In genomic region chr14:50020184-50020583, GRCh38 we compare ENCODE assay signal across 30 cellular contexts.
"Had no signal": no experiment of that assay in that cellular context is flagged by ENCODE, and none has a peak within 500 bp of the region (broad histone marks: within the 10 kb centered on the region; RNA-seq: fewer than 3 reads in every experiment).

No MANE protein-coding gene starts in this region.

- H3K4me3 Mint-ChIP-seq: nephron progenitor cell; stimulated activated memory B cell treated with anti-CD40 and anti-IgM and Interleukin-4, amounts not matched to agents 10 μg/mL and 1 μg/mL and 100 μg/mL, for 72 hours; stimulated activated naive CD8-positive, alpha-beta T cell treated with anti-CD3 and anti-CD28 coated beads, Interleukin-15, amount 100 ng/mL, for 72 hours had no signal

- H3K4me1 ChIP-seq: prostate gland had no signal

- H3K27ac ChIP-seq: body of pancreas, colonic mucosa, dorsolateral prefrontal cortex, left lung, neutrophil, pancreas, prostate gland, thyroid gland, WERI-Rb-1 had no signal

- H3K27me3 Mint-ChIP-seq: stimulated activated memory B cell treated with anti-CD40 and anti-IgM and Interleukin-4, amounts not matched to agents 10 μg/mL and 1 μg/mL and 100 μg/mL, for 72 hours; stimulated activated naive CD8-positive, alpha-beta T cell treated with anti-CD3 and anti-CD28 coated beads, Interleukin-15, amount 100 ng/mL, for 72 hours had no signal

- H3K36me3 ChIP-seq: colonic mucosa, gastrocnemius medialis, left lung, neutrophil, pancreas, prostate gland, sigmoid colon, thyroid gland, WERI-Rb-1 had no signal

- H3K27me3 ChIP-seq: body of pancreas, colonic mucosa, dorsolateral prefrontal cortex, gastrocnemius medialis, left lung, neutrophil, pancreas, sigmoid colon, thyroid gland had no signal

- ATAC-seq: activated CD4-positive, CD25-positive, alpha-beta regulatory T cell treated with anti-CD3 and anti-CD28 coated beads, Interleukin-2, amount 50 U/mL, for 24 hours; activated naive CD4-positive, alpha-beta T cell treated with anti-CD3 and anti-CD28 coated beads, Interleukin-2, amount 50 U/mL, for 72 hours; body of pancreas; left lung; pancreas; stimulated activated memory B cell treated with anti-CD40 and anti-IgM and Interleukin-4, amounts not matched to agents 10 μg/mL and 1 μg/mL and 100 μg/mL, for 72 hours; stimulated activated naive CD8-positive, alpha-beta T cell treated with anti-CD3 and anti-CD28 coated beads, Interleukin-15, amount 100 ng/mL, for 72 hours had no signal

- DNase-seq: activated CD4-positive, alpha-beta T cell treated with anti-CD3 and anti-CD28 coated beads for 48 hours; activated CD4-positive, alpha-beta T cell treated with anti-CD3 and anti-CD28 coated beads, Interleukin-2, amount 50 U/mL, for 48 hours; activated CD8-positive, alpha-beta memory T cell treated with anti-CD3 and anti-CD28 coated beads, Interleukin-2, amount 50 U/mL, for 48 hours; activated naive CD4-positive, alpha-beta T cell; activated T-cell treated with anti-CD3 and anti-CD28 coated beads, Interleukin-2, amount 50 U/mL, for 48 hours; body of pancreas; colonic mucosa; dorsolateral prefrontal cortex; effector memory CD4-positive, alpha-beta T cell; glutamatergic neuron; left lung; mesendoderm; nephron progenitor cell; pancreas; retina; sigmoid colon; small intestine; stimulated activated CD4-positive, alpha-beta T cell treated with anti-CD3 and anti-CD28 coated beads, Interleukin-4, amount 100 ng/mL, for 24 hours; stimulated activated naive CD8-positive, alpha-beta T cell treated with anti-CD3 and anti-CD28 coated beads, Interleukin-15, amount 100 ng/mL, for 72 hours; substantia nigra; T-helper 1 cell; thyroid gland; WERI-Rb-1 had no signal

- H3K4me3 ChIP-seq: body of pancreas, colonic mucosa, dorsolateral prefrontal cortex, gastrocnemius medialis, left lung, lung, pancreas, prostate gland, sigmoid colon, thyroid gland had no signal

- H3K27ac Mint-ChIP-seq: nephron progenitor cell; stimulated activated naive CD8-positive, alpha-beta T cell treated with anti-CD3 and anti-CD28 coated beads, Interleukin-15, amount 100 ng/mL, for 72 hours had no signal

- H3K9me3 ChIP-seq: body of pancreas, colonic mucosa, gastrocnemius medialis, neutrophil, pancreas, prostate gland, thyroid gland had no signal
